Comparison of ENCODE assay signal across 8 cellular contexts in genomic region chr1:216600730-216601426, GRCh38.
DNase-seq lines count a peak whose midpoint lies in the region; ATAC-seq, FAIRE-seq and TF ChIP-seq lines count a peak whose summit lies in the region.

No MANE protein-coding gene starts in this region.

- H3K9me2 ChIP-seq in OCI-LY7 (ENCODE audit: insufficient read depth, low read length) = no peaks in the 10 kb centered on the region

- no peak overlapping the region for H3K4me2 ChIP-seq in OCI-LY7 (ENCODE audit: low read length)

- peak overlapping the region; percentile 60 to 80 (median 71) for H3K4me3 ChIP-seq in breast epithelium
- peak overlapping the region; percentile 74 for H3K4me3 ChIP-seq in iPS-18a (ENCODE audit: low read length)
- H3K4me3 ChIP-seq in OCI-LY7 (ENCODE audit: low read depth, low read length, poor library complexity, severe bottlenecking) = no peak overlapping the region

- H2AFZ ChIP-seq in OCI-LY7 (ENCODE audit: low read length) = no peak overlapping the region

- CTCF ChIA-PET in OCI-LY7 (lab: Charles Lee; ENCODE audit: unreplicated experiment) = no interaction called here

- peak; percentile 58 for FAIRE-seq in D721Med (lab: Jason Lieb, UNC)

- TF ChIP-seq CTCF in D721Med (IDR thresholded peaks at IDR 0.05; ENCODE audit: insufficient read depth, missing control alignments) = peak; percentile 29
- peak in 2 of 3 donors; percentile 37 to 41 for TF ChIP-seq CTCF in breast epithelium (IDR thresholded peaks at IDR 0.05)
- no peak for TF ChIP-seq CTCF in OCI-LY7 (conservative IDR thresholded peaks at IDR 0.05; ENCODE audit: low read length)

- intact Hi-C loops in breast epithelium (cut with DNase I; ENCODE audit: low total_unique reads) = no loop called here
- intact Hi-C loops in OCI-LY7 (cut with micrococcal nuclease; ENCODE audit: unreplicated experiment) = no loop called here

- H3K27me3 ChIP-seq in breast epithelium = no peaks in the 10 kb centered on the region
- H3K27me3 ChIP-seq in iPS-18a (ENCODE audit: control insufficient read depth, insufficient read depth, low read length) = peaks cover 8% of the 10 kb centered on the region

- POLR2A ChIA-PET in OCI-LY7 (lab: Charles Lee) = interaction anchor here (0.5 kb wide), 1 partner anchor 44 kb away, joined by 3 read pairs; no protein-coding TSS in a partner anchor

- BruUV-seq in OCI-LY7 (replicated peaks; lab: Mats Ljungman, UMichigan) = no TSS peak

- no peaks in the 10 kb centered on the region for H3K36me3 ChIP-seq in breast epithelium
- no peaks in the 10 kb centered on the region for H3K36me3 ChIP-seq in iPS-18a (ENCODE audit: control insufficient read depth, low read depth, low read length)
- no peaks in the 10 kb centered on the region for H3K36me3 ChIP-seq in OCI-LY7 (ENCODE audit: insufficient read depth, low read length)

- DNase-seq in D721Med (ENCODE audit: insufficient read length, low spot score) = peak; percentile 39
- DNase-seq in NCI-H748 treated with DMSO at 0.1 percent for 48 hours (lab: John Stamatoyannopoulos, UW) = peak; percentile 35
- peak; percentile 48 to 71 for DNase-seq in breast epithelium (ENCODE audit: low spot score in 2 of 2)
- peak; percentile 65 for DNase-seq in renal cortical epithelial cell (ENCODE audit: low read depth)
- DNase-seq in OCI-LY7 (ENCODE audit: low spot score) = no peak

- H3K9ac ChIP-seq in iPS-18a (ENCODE audit: low read length) = peak overlapping the region; percentile 71

- ATAC-seq in GM19395 (IDR thresholded peaks at IDR 0.05; ENCODE audit: unreplicated experiment) (peak; percentile 95), HG03439 (IDR thresholded peaks at IDR 0.05; ENCODE audit: unreplicated experiment) (peak; percentile 74)

- H3K27ac ChIP-seq in breast epithelium (peak overlapping the region; percentile 95 to 96), iPS-18a (ENCODE audit: low read length) (no peak overlapping the region), OCI-LY7 (ENCODE audit: low read depth, low read length, poor library complexity, severe bottlenecking) (no peak overlapping the region)

- H3K4me1 ChIP-seq in breast epithelium = no peaks in the 10 kb centered on the region
- H3K4me1 ChIP-seq in iPS-18a (ENCODE audit: control insufficient read depth, low read depth, low read length) = peaks cover 33% of the 10 kb centered on the region
- H3K4me1 ChIP-seq in OCI-LY7 (ENCODE audit: insufficient read depth, low read length, poor library complexity, severe bottlenecking) = no peaks in the 10 kb centered on the region

- no peaks in the 10 kb centered on the region for H3K79me2 ChIP-seq in OCI-LY7 (ENCODE audit: insufficient read depth, low read depth, low read length)

- no peaks in the 10 kb centered on the region for H4K20me1 ChIP-seq in OCI-LY7 (ENCODE audit: insufficient read depth, low read length)

- H3K9me3 ChIP-seq in breast epithelium (no peaks in the 10 kb centered on the region), iPS-18a (ENCODE audit: control insufficient read depth, low read depth, low read length) (no peaks in the 10 kb centered on the region), OCI-LY7 (ENCODE audit: low read length) (no peaks in the 10 kb centered on the region)

- TF ChIP-seq POLR2A in breast epithelium (IDR thresholded peaks at IDR 0.05) = peak; percentile 29

Comparison
In these comparisons a context has a peak if more than half of its experiments do, and no peak if none do; other contexts are left out.
1. H3K27ac ChIP-seq: peak in breast epithelium (2 of 2); none in iPS-18a (single experiment) and OCI-LY7 (single experiment).